In the genomic region with DNA sequence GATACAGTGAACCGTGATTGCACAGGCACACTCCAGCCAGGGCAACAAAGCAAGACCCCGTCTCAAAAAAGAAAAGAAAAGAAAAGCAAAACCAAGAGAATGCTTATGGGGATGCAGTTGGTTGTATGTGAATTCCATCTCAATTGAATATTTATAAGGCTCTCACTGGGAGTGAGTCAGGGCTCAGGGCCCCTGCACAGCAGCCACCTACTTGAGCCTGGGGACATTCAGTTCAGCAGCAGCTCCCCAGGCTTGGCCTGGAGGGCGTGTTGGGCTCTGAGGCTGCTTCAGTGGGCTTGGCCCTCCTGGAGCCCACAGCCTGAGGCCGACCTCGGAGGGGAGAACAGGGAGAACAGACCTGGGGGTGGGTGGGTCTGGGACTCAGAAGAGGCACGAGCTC, we compare ENCODE assay signal across 12 cellular contexts. TPM values are rescaled to one million over a fixed set of nuclear protein-coding genes. Genes with fewer than 3 reads are reported as not detected.
DNase-seq lines count a peak whose midpoint lies in the region; ATAC-seq and TF ChIP-seq lines count a peak whose summit lies in the region.
"Had no signal": no experiment of that assay in that cellular context is flagged by ENCODE, and none has a peak within 500 bp of the region (broad histone marks: within the 10 kb centered on the region; RNA-seq: fewer than 3 reads in every experiment).

No MANE protein-coding gene starts in this region.

- H3K4me3 Mint-ChIP-seq in CD4-positive, CD25-positive, alpha-beta regulatory T cell = peak overlapping the region in 3 of 4 donors; percentile 47 to 86 (median 76)
- H3K4me3 Mint-ChIP-seq in activated B cell treated with CpG ODN at 0.5 μM for 24 hours = no peak overlapping the region
- peak overlapping the region in 9 of 10 donors; percentile 54 to 77 (median 62) for H3K4me3 Mint-ChIP-seq in naive thymus-derived CD8-positive, alpha-beta T cell

- no peaks in the 10 kb centered on the region for H3K36me3 Mint-ChIP-seq in CD4-positive, CD25-positive, alpha-beta regulatory T cell
- H3K36me3 Mint-ChIP-seq in activated B cell treated with CpG ODN at 0.5 μM for 24 hours (ENCODE audit: low read depth) = no peaks in the 10 kb centered on the region
- H3K36me3 Mint-ChIP-seq in naive thymus-derived CD8-positive, alpha-beta T cell = no peaks in the 10 kb centered on the region

- peak overlapping the region in 2 of 3 donors; percentile 89 to 91 for H3K27ac Mint-ChIP-seq in CD4-positive, CD25-positive, alpha-beta regulatory T cell
- peak overlapping the region; percentile 41 for H3K27ac Mint-ChIP-seq in activated B cell treated with CpG ODN at 0.5 μM for 24 hours
- H3K27ac Mint-ChIP-seq in naive thymus-derived CD8-positive, alpha-beta T cell = peak overlapping the region in 9 of 10 donors; percentile 5 to 92 (median 82)

- no peak overlapping the region for H3K4me3 ChIP-seq in A673 (ENCODE audit: low read depth, low read length, poor library complexity, severe bottlenecking)
- H3K4me3 ChIP-seq in CD4-positive, CD25-positive, alpha-beta regulatory T cell (ENCODE audit: low read depth, low read length) = no peak overlapping the region

- intact Hi-C loops in A673 (cut with micrococcal nuclease; ENCODE audit: unreplicated experiment) = no loop called here
- intact Hi-C loops in activated B cell treated with CpG ODN at 0.5 μM for 24 hours (cut with micrococcal nuclease) = loop anchor here (1.0 to 2.0 kb wide), 2 partner anchors 13 to 34 kb away; no protein-coding TSS in a partner anchor

- H3K4me1 ChIP-seq in A673 (ENCODE audit: insufficient read depth, low read length, poor library complexity, severe bottlenecking) = peaks cover 5% of the 10 kb centered on the region
- peaks cover 41% of the 10 kb centered on the region for H3K4me1 ChIP-seq in CD4-positive, CD25-positive, alpha-beta regulatory T cell (ENCODE audit: control insufficient read depth, insufficient read depth, low read length, poor library complexity, severe bottlenecking)

- TF ChIP-seq CTCF in A673 (conservative IDR thresholded peaks at IDR 0.05; ENCODE audit: low read depth, low read length) (no peak), activated B cell treated with CpG ODN at 0.5 μM for 24 hours (IDR thresholded peaks at IDR 0.05) (no peak)

- CTCF ChIA-PET in A673 (lab: Charles Lee) = no interaction called here
- CTCF ChIA-PET in activated B cell treated with CpG ODN at 0.5 μM for 24 hours (lab: Charles Lee) = no interaction called here

- no peak for ATAC-seq in CD4-positive, CD25-positive, alpha-beta regulatory T cell (ENCODE audit: low read depth in 2 of 2)
- ATAC-seq in activated B cell treated with CpG ODN at 0.5 μM for 24 hours (ENCODE audit: low read depth) = no peak
- ATAC-seq in naive thymus-derived CD8-positive, alpha-beta T cell = peak; percentile 9 to 21
- ATAC-seq in GM18861 (IDR thresholded peaks at IDR 0.05; ENCODE audit: unreplicated experiment) = no peak
- ATAC-seq in GM21528 (IDR thresholded peaks at IDR 0.05; ENCODE audit: low FRiP score, unreplicated experiment) = no peak

- H3K27ac ChIP-seq in A673 (ENCODE audit: low read depth, low read length, poor library complexity, severe bottlenecking) = no peak overlapping the region
- peak overlapping the region; percentile 61 for H3K27ac ChIP-seq in CD4-positive, CD25-positive, alpha-beta regulatory T cell (ENCODE audit: insufficient read depth, low read length, poor library complexity, severe bottlenecking)

- no peaks in the 10 kb centered on the region for H3K36me3 ChIP-seq in A673 (ENCODE audit: insufficient read depth, low read length, poor library complexity, severe bottlenecking)
- no peaks in the 10 kb centered on the region for H3K36me3 ChIP-seq in CD4-positive, CD25-positive, alpha-beta regulatory T cell (ENCODE audit: control insufficient read depth, insufficient read depth, low read length)

- peaks cover 0 to 2% (median 0%) of the 10 kb centered on the region in 7 donors for H3K9me3 Mint-ChIP-seq in CD4-positive, CD25-positive, alpha-beta regulatory T cell
- no peaks in the 10 kb centered on the region for H3K9me3 Mint-ChIP-seq in activated B cell treated with CpG ODN at 0.5 μM for 24 hours
- no peaks in the 10 kb centered on the region for H3K9me3 Mint-ChIP-seq in naive thymus-derived CD8-positive, alpha-beta T cell

- H3K4me1 Mint-ChIP-seq in CD4-positive, CD25-positive, alpha-beta regulatory T cell = peaks cover 0 to 49% (median 28%) of the 10 kb centered on the region in 4 donors
- peaks cover 56% of the 10 kb centered on the region for H3K4me1 Mint-ChIP-seq in activated B cell treated with CpG ODN at 0.5 μM for 24 hours
- H3K4me1 Mint-ChIP-seq in naive thymus-derived CD8-positive, alpha-beta T cell = peaks cover 25 to 58% (median 52%) of the 10 kb centered on the region in 4 donors

- peaks cover 4% of the 10 kb centered on the region for H3K27me3 Mint-ChIP-seq in CD4-positive, CD25-positive, alpha-beta regulatory T cell
- H3K27me3 Mint-ChIP-seq in activated B cell treated with CpG ODN at 0.5 μM for 24 hours = no peaks in the 10 kb centered on the region
- no peaks in the 10 kb centered on the region for H3K27me3 Mint-ChIP-seq in naive thymus-derived CD8-positive, alpha-beta T cell

- no peaks in the 10 kb centered on the region for H3K9me3 ChIP-seq in A673 (ENCODE audit: low read depth, low read length, poor library complexity, severe bottlenecking)
- H3K9me3 ChIP-seq in CD4-positive, CD25-positive, alpha-beta regulatory T cell (ENCODE audit: control insufficient read depth in 2 of 2, low read length in 2 of 2) = no peaks in the 10 kb centered on the region

- BruUV-seq in A673 (replicated peaks; lab: Mats Ljungman, UMichigan) = no TSS peak

- no peaks in the 10 kb centered on the region for H3K27me3 ChIP-seq in A673 (replicated peaks; ENCODE audit: insufficient read depth, low read depth, low read length, poor library complexity)
- no peaks in the 10 kb centered on the region for H3K27me3 ChIP-seq in CD4-positive, CD25-positive, alpha-beta regulatory T cell (ENCODE audit: control insufficient read depth, insufficient read depth, low read length)

- peak; percentile 47 for DNase-seq in A673 (ENCODE audit: low spot score)
- DNase-seq in CD4-positive, CD25-positive, alpha-beta regulatory T cell = no peak
- no peak for DNase-seq in activated B cell treated with CpG ODN at 0.5 μM for 24 hours
- DNase-seq in naive thymus-derived CD8-positive, alpha-beta T cell = no peak
- DNase-seq in central memory CD4-positive, alpha-beta T cell = no peak
- DNase-seq: cerebellar nuclear complex, EL, NCI-H187 treated with DMSO at 0.1 percent for 48 hours, NCI-H510A, SIG-M5 had no signal

- POLR2A ChIA-PET in A673 (lab: Charles Lee; ENCODE audit: low non-redundant PET) = no interaction called here
- POLR2A ChIA-PET in activated B cell treated with CpG ODN at 0.5 μM for 24 hours (lab: Charles Lee) = interaction anchor here (0.5 to 1.5 kb wide), 7 partner anchors 10 to 713 kb away, joined by 3 to 8 read pairs (median 4); no protein-coding TSS in a partner anchor
- POLR2A ChIA-PET in naive thymus-derived CD8-positive, alpha-beta T cell (lab: Charles Lee) = no interaction called here

RNA-seq across cellular contexts. Expression of gene ZFPM1, which starts 24.6 kb away (rescaled TPM):
- total RNA-seq in A673 (2021) (5.6 and 6.7 TPM in 2 replicates), activated B cell treated with CpG ODN at 0.5 μM for 24 hours (27.3 and 35.0 TPM in 2 replicates)
- total RNA-seq in CD4-positive, CD25-positive, alpha-beta regulatory T cell = 30.2 TPM
- polyA plus RNA-seq in CD4-positive, CD25-positive, alpha-beta regulatory T cell = under 1 TPM; 0.07 to 0.41 (median 0.13) TPM
- 10 to 100 TPM; 10.6 to 10.8 TPM for total RNA-seq in naive thymus-derived CD8-positive, alpha-beta T cell
- polyA plus RNA-seq in naive thymus-derived CD8-positive, alpha-beta T cell = under 1 TPM; 0.23 to 0.36 (median 0.28) TPM

Comparison
In these comparisons a context has a peak if more than half of its experiments do, and no peak if none do; other contexts are left out.
1. ATAC-seq: peak in naive thymus-derived CD8-positive, alpha-beta T cell (2 of 2); none in CD4-positive, CD25-positive, alpha-beta regulatory T cell (0 of 2), activated B cell treated with CpG ODN at 0.5 μM for 24 hours (single experiment), GM18861 (single experiment) and GM21528 (single experiment).
2. Peak in every context shown above with its lines, with median percentiles within 50 percentile points of each other: H3K27ac Mint-ChIP-seq.